In genomic region chr1:64956241-64956640, GRCh38 we compare ENCODE assay signal across 11 cellular contexts. TPM values are rescaled to one million over a fixed set of nuclear protein-coding genes. Genes with fewer than 3 reads are reported as not detected.
DNase-seq lines count a peak whose midpoint lies in the region; ATAC-seq and TF ChIP-seq lines count a peak whose summit lies in the region.
"Had no signal": no experiment of that assay in that cellular context is flagged by ENCODE, and none has a peak within 500 bp of the region (broad histone marks: within the 10 kb centered on the region; RNA-seq: fewer than 3 reads in every experiment).

No MANE protein-coding gene starts in this region.

- H3K9me2 ChIP-seq in OCI-LY7 (ENCODE audit: insufficient read depth, low read length) = no peaks in the 10 kb centered on the region

- no peaks in the 10 kb centered on the region for H3K27me3 Mint-ChIP-seq in activated T-cell treated with anti-CD3 and anti-CD28 coated beads, Interleukin-2, amount 50 U/mL, for 72 hours (ENCODE audit: low read depth)
- H3K27me3 Mint-ChIP-seq in activated T-cell treated with anti-CD3 and anti-CD28 coated beads, Interleukin-2, amount 50 U/mL, for 24 hours = no peaks in the 10 kb centered on the region
- H3K27me3 Mint-ChIP-seq: memory B cell had no signal

- CTCF ChIA-PET in OCI-LY7 (lab: Charles Lee; ENCODE audit: unreplicated experiment) = no interaction called here

- peak; percentile 50 to 59 for ATAC-seq in activated T-cell treated with anti-CD3 and anti-CD28 coated beads, Interleukin-2, amount 50 U/mL, for 72 hours (replicated peaks in 1 of 2)

- peak overlapping the region; percentile 80 for H3K4me2 ChIP-seq in OCI-LY7 (ENCODE audit: low read length)

- H3K4me1 ChIP-seq in OCI-LY7 (ENCODE audit: insufficient read depth, low read length, poor library complexity, severe bottlenecking) (peaks cover 98% of the 10 kb centered on the region), subcutaneous abdominal adipose tissue (ENCODE audit: control insufficient read depth in 5 of 5, insufficient read depth in 5 of 5, low read length in 5 of 5) (peaks cover 0 to 35% (median 26%) of the 10 kb centered on the region in 5 donors)
- H3K4me1 ChIP-seq: BE2C had no signal

- no TSS peak for BruUV-seq in OCI-LY7 (replicated peaks; lab: Mats Ljungman, UMichigan)

- no peak overlapping the region for H2AFZ ChIP-seq in OCI-LY7 (ENCODE audit: low read length)

- peak; percentile 49 to 52 for DNase-seq in activated T-cell treated with anti-CD3 and anti-CD28 coated beads, Interleukin-2, amount 50 U/mL, for 72 hours
- no peak for DNase-seq in activated T-cell treated with anti-CD3 and anti-CD28 coated beads, Interleukin-2, amount 50 U/mL, for 24 hours
- DNase-seq in OCI-LY7 (ENCODE audit: low spot score) = no peak
- DNase-seq in glomerular visceral epithelial cell (ENCODE audit: extremely low spot score) = peak; percentile 61
- no peak for DNase-seq in substantia nigra (lab: John Stamatoyannopoulos, UW)
- DNase-seq in GM10266 (ENCODE audit: extremely low spot score) = no peak
- no peak for DNase-seq in HT-29 (ENCODE audit: low spot score)
- DNase-seq: BE2C, dorsolateral prefrontal cortex had no signal

- no peaks in the 10 kb centered on the region for H3K27me3 ChIP-seq in subcutaneous abdominal adipose tissue (ENCODE audit: control insufficient read depth in 5 of 5, insufficient read depth in 4 of 5, low read length in 5 of 5)
- H3K27me3 ChIP-seq: BE2C, dorsolateral prefrontal cortex had no signal

- no peak overlapping the region for H3K27ac Mint-ChIP-seq in activated T-cell treated with anti-CD3 and anti-CD28 coated beads, Interleukin-2, amount 50 U/mL, for 72 hours
- no peak overlapping the region for H3K27ac Mint-ChIP-seq in activated T-cell treated with anti-CD3 and anti-CD28 coated beads, Interleukin-2, amount 50 U/mL, for 24 hours
- H3K27ac Mint-ChIP-seq: memory B cell had no signal

- H3K27ac ChIP-seq in OCI-LY7 (ENCODE audit: low read depth, low read length, poor library complexity, severe bottlenecking) (peak overlapping the region; percentile 93), subcutaneous abdominal adipose tissue (ENCODE audit: low read depth, low read length) (peak overlapping the region; percentile 18), substantia nigra (ENCODE audit: low read depth, low read length, poor library complexity, severe bottlenecking) (no peak overlapping the region)

- intact Hi-C loops in OCI-LY7 (cut with micrococcal nuclease; ENCODE audit: unreplicated experiment) = loop anchor here (2.0 kb wide), 2 partner anchors 89 to 91 kb away; no protein-coding TSS in a partner anchor

- H3K36me3 ChIP-seq in OCI-LY7 (ENCODE audit: insufficient read depth, low read length) (no peaks in the 10 kb centered on the region), subcutaneous abdominal adipose tissue (ENCODE audit: control insufficient read depth in 5 of 5, insufficient read depth in 5 of 5, low read length in 5 of 5) (no peaks in the 10 kb centered on the region)
- H3K36me3 ChIP-seq: BE2C had no signal

- POLR2A ChIA-PET in OCI-LY7 (lab: Charles Lee) = interaction anchor here (0.8 to 1.5 kb wide), 3 partner anchors 10 to 32 kb away, joined by 3 read pairs; no protein-coding TSS in a partner anchor

- peaks cover 14% of the 10 kb centered on the region for H3K4me1 Mint-ChIP-seq in activated T-cell treated with anti-CD3 and anti-CD28 coated beads, Interleukin-2, amount 50 U/mL, for 72 hours (ENCODE audit: low read depth)
- H3K4me1 Mint-ChIP-seq in activated T-cell treated with anti-CD3 and anti-CD28 coated beads, Interleukin-2, amount 50 U/mL, for 24 hours (ENCODE audit: low read depth) = peaks cover 62% of the 10 kb centered on the region

- H3K4me3 ChIP-seq in OCI-LY7 (ENCODE audit: low read depth, low read length, poor library complexity, severe bottlenecking) (peak overlapping the region; percentile 49), subcutaneous abdominal adipose tissue (ENCODE audit: low read depth in 1 of 5, low read length in 5 of 5) (no peak overlapping the region)
- H3K4me3 ChIP-seq: dorsolateral prefrontal cortex had no signal

- H3K9me3 Mint-ChIP-seq in activated T-cell treated with anti-CD3 and anti-CD28 coated beads, Interleukin-2, amount 50 U/mL, for 72 hours = no peaks in the 10 kb centered on the region
- H3K9me3 Mint-ChIP-seq in activated T-cell treated with anti-CD3 and anti-CD28 coated beads, Interleukin-2, amount 50 U/mL, for 24 hours = no peaks in the 10 kb centered on the region
- H3K9me3 Mint-ChIP-seq: memory B cell had no signal

- H4K20me1 ChIP-seq in OCI-LY7 (ENCODE audit: insufficient read depth, low read length) = peaks cover 48% of the 10 kb centered on the region

- H3K9me3 ChIP-seq in OCI-LY7 (ENCODE audit: low read length) (no peaks in the 10 kb centered on the region), subcutaneous abdominal adipose tissue (ENCODE audit: control insufficient read depth in 5 of 5, low read length in 5 of 5) (no peaks in the 10 kb centered on the region)
- H3K9me3 ChIP-seq: BE2C had no signal

- no peak overlapping the region for H3K9ac ChIP-seq in subcutaneous abdominal adipose tissue (ENCODE audit: low read length in 5 of 5)

- no peak for TF ChIP-seq CTCF in OCI-LY7 (conservative IDR thresholded peaks at IDR 0.05; ENCODE audit: low read length)
- TF ChIP-seq CTCF in GM10266 (IDR thresholded peaks at IDR 0.05; ENCODE audit: control insufficient read depth, insufficient read depth, low read depth, missing control alignments) = no peak

- H3K79me2 ChIP-seq in OCI-LY7 (ENCODE audit: insufficient read depth, low read depth, low read length) = peaks cover 89% of the 10 kb centered on the region

- H3K36me3 Mint-ChIP-seq in activated T-cell treated with anti-CD3 and anti-CD28 coated beads, Interleukin-2, amount 50 U/mL, for 72 hours (ENCODE audit: insufficient read depth in 2 of 2) = no peaks in the 10 kb centered on the region
- no peaks in the 10 kb centered on the region for H3K36me3 Mint-ChIP-seq in activated T-cell treated with anti-CD3 and anti-CD28 coated beads, Interleukin-2, amount 50 U/mL, for 24 hours (ENCODE audit: low read depth)
- H3K36me3 Mint-ChIP-seq: memory B cell had no signal

- H3K4me3 Mint-ChIP-seq in activated T-cell treated with anti-CD3 and anti-CD28 coated beads, Interleukin-2, amount 50 U/mL, for 72 hours = no peak overlapping the region
- H3K4me3 Mint-ChIP-seq in activated T-cell treated with anti-CD3 and anti-CD28 coated beads, Interleukin-2, amount 50 U/mL, for 24 hours = no peak overlapping the region
- H3K4me3 Mint-ChIP-seq: memory B cell had no signal

RNA-seq across cellular contexts. Expression of gene JAK1, which starts 10.1 kb away (rescaled TPM):
- 100 to 1,000 TPM; 169 to 185 TPM for total RNA-seq in activated T-cell treated with anti-CD3 and anti-CD28 coated beads, Interleukin-2, amount 50 U/mL, for 72 hours
- total RNA-seq in OCI-LY7 (2014; rRNA removed; shearing (Covaris generic)) = 66.9 and 72.6 TPM in 2 replicates
- total RNA-seq in OCI-LY7 (2022) = 86.8 and 106 TPM in 2 replicates
- total RNA-seq in HT-29 (2014; rRNA removed; shearing (Covaris generic)) = 20.2 and 29.1 TPM in 2 replicates

Comparison
In these comparisons a context has a peak if more than half of its experiments do, and no peak if none do; other contexts are left out.
1. DNase-seq: peak in activated T-cell treated with anti-CD3 and anti-CD28 coated beads, Interleukin-2, amount 50 U/mL, for 72 hours (2 of 2) and glomerular visceral epithelial cell (single experiment); none in activated T-cell treated with anti-CD3 and anti-CD28 coated beads, Interleukin-2, amount 50 U/mL, for 24 hours (single experiment), OCI-LY7 (single experiment), substantia nigra (0 of 49), GM10266 (single experiment) and HT-29 (single experiment).